1 cellular context compared by ENCODE assay signal in genomic region chr11:69774354-69775162, GRCh38.
TF ChIP-seq lines count a peak whose summit lies in the region.

No MANE protein-coding gene starts in this region.

TF ChIP-seq in H1, 55 proteins besides CTCF, POLR2A, EP300 and RAD21:
- no peak for TF ChIP-seq PHF8 (conservative IDR thresholded peaks at IDR 0.05; ENCODE audit: low read depth, low read length)
- peak; percentile 88 for TF ChIP-seq EZH2 (IDR thresholded peaks at IDR 0.05; ENCODE audit: low read depth, low read length, severe bottlenecking)
- TF ChIP-seq CREB1 (IDR thresholded peaks at IDR 0.05) = no peak
- TF ChIP-seq GABPA (IDR thresholded peaks at IDR 0.05; ENCODE audit: borderline replicate concordance, insufficient read depth, low read length) = 0 out of 2 replicates have a peak, but pooled peaks have one; percentile 5
- TF ChIP-seq, protein P1, sequence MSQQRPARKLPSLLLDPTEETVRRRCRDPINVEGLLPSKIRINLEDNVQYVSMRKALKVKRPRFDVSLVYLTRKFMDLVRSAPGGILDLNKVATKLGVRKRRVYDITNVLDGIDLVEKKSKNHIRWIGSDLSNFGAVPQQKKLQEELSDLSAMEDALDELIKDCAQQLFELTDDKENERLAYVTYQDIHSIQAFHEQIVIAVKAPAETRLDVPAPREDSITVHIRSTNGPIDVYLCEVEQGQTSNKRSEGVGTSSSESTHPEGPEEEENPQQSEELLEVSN (IDR thresholded peaks at IDR 0.05) = 0 out of 2 replicates have a peak, but pooled peaks have one; percentile 8
- TF ChIP-seq RBBP5 (IDR thresholded peaks at IDR 0.05; ENCODE audit: borderline replicate concordance, low read depth, low read length) = 0 out of 2 replicates have a peak, but pooled peaks have one; percentile 46
- TF ChIP-seq CBX5 (IDR thresholded peaks at IDR 0.05; ENCODE audit: low read depth, low read length) = no peak
- peak; percentile 20 for TF ChIP-seq ASH2L (IDR thresholded peaks at IDR 0.05; ENCODE audit: low read length)
- no peak for TF ChIP-seq BCL11A (IDR thresholded peaks at IDR 0.05; ENCODE audit: low read depth in 2 of 2, low read length in 2 of 2)
- TF ChIP-seq KDM4A (IDR thresholded peaks at IDR 0.05; ENCODE audit: low read depth, low read length, severe bottlenecking) = peak; percentile 54
- peak; percentile 32 for TF ChIP-seq CTBP2 (IDR thresholded peaks at IDR 0.05; ENCODE audit: borderline replicate concordance, insufficient read depth, insufficient read length, low read length)
- TF ChIP-seq SUZ12 (IDR thresholded peaks at IDR 0.05; ENCODE audit: low read length) = peak; percentile 87
- no peak for TF ChIP-seq MAX (IDR thresholded peaks at IDR 0.05)
- TF ChIP-seq GTF2F1 (IDR thresholded peaks at IDR 0.05; ENCODE audit: borderline replicate concordance, low read depth, low read length) = no peak
- no peak for TF ChIP-seq FOSL1 (IDR thresholded peaks at IDR 0.05; ENCODE audit: insufficient read depth, low read depth, low read length)
- TF ChIP-seq SP2 (IDR thresholded peaks at IDR 0.05; ENCODE audit: low read length) = no peak
- no peak for TF ChIP-seq ATF3 (IDR thresholded peaks at IDR 0.05; ENCODE audit: insufficient read depth, low read depth, low read length)
